In genomic region chr7:150412518-150413247, GRCh38 we compare ENCODE assay signal across 15 cellular contexts. TPM values are rescaled to one million over a fixed set of nuclear protein-coding genes. Genes with fewer than 3 reads are reported as not detected.
"Had no signal": no experiment of that assay in that cellular context is flagged by ENCODE, and none has a peak within 500 bp of the region (broad histone marks: within the 10 kb centered on the region; RNA-seq: fewer than 3 reads in every experiment).

No MANE protein-coding gene starts in this region.

- DNase-seq: activated CD4-positive, alpha-beta T cell treated with anti-CD3 and anti-CD28 coated beads, Interleukin-2, amount 10 ng/mL, durations not matched to agents 24 days and 14 days; activated T-cell treated with anti-CD3 and anti-CD28 coated beads for 4 hours; anterior cingulate cortex; cerebellar nuclear complex; hypothalamus; stimulated activated CD4-positive, alpha-beta T cell treated with anti-CD3 and anti-CD28 coated beads, Interleukin-12 subunit alpha, Interleukin-12 subunit beta, amount 100 ng/mL, for 4 hours; stimulated activated CD4-positive, alpha-beta T cell treated with anti-CD3 and anti-CD28 coated beads, Interleukin-4, amount 100 ng/mL, for 1 hour; stimulated activated CD8-positive, alpha-beta memory T cell treated with anti-CD3 and anti-CD28 coated beads, Interleukin-4, amount 100 ng/mL, for 48 hours; stomach; T-helper 1 cell had no signal

- H3K27ac Mint-ChIP-seq: activated CD4-positive, alpha-beta T cell treated with anti-CD3 and anti-CD28 coated beads, Interleukin-2, amount 10 ng/mL, durations not matched to agents 24 days and 14 days; natural killer cell treated with Interleukin-12 subunit alpha and Interleukin-12 subunit beta and Interleukin-15 and Interleukin-18, amount 100 ng/mL, for 72 hours had no signal

- ATAC-seq: esophagus mucosa; natural killer cell treated with Interleukin-12 subunit alpha and Interleukin-12 subunit beta and Interleukin-15 and Interleukin-18, amount 100 ng/mL, for 72 hours had no signal

- H3K9me3 ChIP-seq: stomach, thoracic aorta had no signal

- H3K27ac ChIP-seq: stomach, thoracic aorta had no signal

- H3K27me3 ChIP-seq: stomach had no signal

- H3K36me3 Mint-ChIP-seq: activated naive CD4-positive, alpha-beta T cell treated with anti-CD3 and anti-CD28 coated beads, Interleukin-2, amount 50 U/mL, for 72 hours; natural killer cell treated with Interleukin-12 subunit alpha and Interleukin-12 subunit beta and Interleukin-15 and Interleukin-18, amount 100 ng/mL, for 72 hours had no signal

- H3K27me3 Mint-ChIP-seq: activated CD4-positive, alpha-beta T cell treated with anti-CD3 and anti-CD28 coated beads, Interleukin-2, amount 10 ng/mL, durations not matched to agents 24 days and 14 days; natural killer cell treated with Interleukin-12 subunit alpha and Interleukin-12 subunit beta and Interleukin-15 and Interleukin-18, amount 100 ng/mL, for 72 hours had no signal

- H3K4me3 ChIP-seq: stomach, thoracic aorta had no signal

- H3K4me3 Mint-ChIP-seq: activated CD4-positive, alpha-beta T cell treated with anti-CD3 and anti-CD28 coated beads, Interleukin-2, amount 10 ng/mL, durations not matched to agents 24 days and 14 days; natural killer cell treated with Interleukin-12 subunit alpha and Interleukin-12 subunit beta and Interleukin-15 and Interleukin-18, amount 100 ng/mL, for 72 hours had no signal

- H3K36me3 ChIP-seq: thoracic aorta had no signal

- H3K9me3 Mint-ChIP-seq: activated CD4-positive, alpha-beta T cell treated with anti-CD3 and anti-CD28 coated beads, Interleukin-2, amount 10 ng/mL, durations not matched to agents 24 days and 14 days; activated naive CD4-positive, alpha-beta T cell treated with anti-CD3 and anti-CD28 coated beads, Interleukin-2, amount 50 U/mL, for 72 hours; natural killer cell treated with Interleukin-12 subunit alpha and Interleukin-12 subunit beta and Interleukin-15 and Interleukin-18, amount 100 ng/mL, for 72 hours had no signal

RNA-seq across cellular contexts. Expression of gene GIMAP8, which starts 37.7 kb away (rescaled TPM):
- total RNA-seq: osteocyte had no signal
